In the genomic region with DNA sequence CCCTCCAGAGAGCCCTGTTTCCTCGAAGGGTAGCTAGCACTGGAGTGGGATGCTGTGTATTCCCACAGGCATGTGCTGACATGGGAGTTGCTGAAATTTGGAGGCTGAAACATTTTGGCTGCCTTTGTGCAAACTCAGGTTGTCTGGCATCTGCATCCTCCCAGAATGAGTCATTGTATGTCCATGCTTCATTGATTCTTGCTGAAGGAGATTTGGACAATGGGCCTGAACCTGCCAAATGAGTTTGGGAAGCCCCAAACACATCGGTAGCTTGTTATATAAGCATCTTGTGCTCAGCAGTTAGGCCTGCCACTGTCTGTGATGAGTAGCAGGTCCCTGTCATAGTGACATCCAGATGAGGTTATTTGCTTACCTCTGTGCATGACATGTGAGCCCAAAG, we compare ENCODE assay signal across 12 cellular contexts.
"Had no signal": no experiment of that assay in that cellular context is flagged by ENCODE, and none has a peak within 500 bp of the region (broad histone marks: within the 10 kb centered on the region; RNA-seq: fewer than 3 reads in every experiment).

No MANE protein-coding gene starts in this region.

- DNase-seq: activated CD4-positive, alpha-beta T cell treated with anti-CD3 and anti-CD28 coated beads, Interleukin-2, amount 50 U/mL, for 1 hour; activated CD8-positive, alpha-beta memory T cell treated with anti-CD3 and anti-CD28 coated beads for 24 hours; activated gamma-delta T cell treated with Interleukin-2 at 50 U/mL for 16 hours; activated naive CD8-positive, alpha-beta T cell treated with anti-CD3 and anti-CD28 coated beads for 36 hours; gastrocnemius medialis; heart right ventricle; midbrain; stimulated activated naive CD8-positive, alpha-beta T cell treated with anti-CD3 and anti-CD28 coated beads, Interleukin-15, amount 100 ng/mL, for 72 hours; T-helper 9 cell had no signal

- ATAC-seq: activated CD4-positive, CD25-positive, alpha-beta regulatory T cell treated with anti-CD3 and anti-CD28 coated beads, Interleukin-2, amount 50 U/mL, for 24 hours; gastrocnemius medialis; heart right ventricle; left lobe of liver; sciatic nerve; stimulated activated naive CD8-positive, alpha-beta T cell treated with anti-CD3 and anti-CD28 coated beads, Interleukin-15, amount 100 ng/mL, for 72 hours had no signal
